ENCODE assay signal across 8 cellular contexts in genomic region chr7:154489897-154490296, GRCh38.
"Had no signal": no experiment of that assay in that cellular context is flagged by ENCODE, and none has a peak within 500 bp of the region (broad histone marks: within the 10 kb centered on the region; RNA-seq: fewer than 3 reads in every experiment).

No MANE protein-coding gene starts in this region.

- ATAC-seq: GM12878 had no signal

- H3K4me3 ChIP-seq: GM12878 had no signal

- DNase-seq: GDM1, GF-D8 had no signal

- FAIRE-seq: G401.6, GM12878, GM12891, GM12892, GM18507, GM19239 had no signal
